ENCODE assay signal across 27 cellular contexts in genomic region chr16:19604911-19605310, GRCh38.
"Had no signal": no experiment of that assay in that cellular context is flagged by ENCODE, and none has a peak within 500 bp of the region (broad histone marks: within the 10 kb centered on the region; RNA-seq: fewer than 3 reads in every experiment).

No MANE protein-coding gene starts in this region.

- H3K4me3 ChIP-seq: adrenal gland, body of pancreas, coronary artery, dorsolateral prefrontal cortex had no signal

- H3K9me3 ChIP-seq: adrenal gland, body of pancreas had no signal

- H3K27me3 ChIP-seq: adrenal gland, body of pancreas, dorsolateral prefrontal cortex had no signal

- H3K27ac ChIP-seq: adrenal gland, body of pancreas, coronary artery had no signal

- DNase-seq: activated CD4-positive, alpha-beta memory T cell treated with anti-CD3 and anti-CD28 coated beads for 36 hours; activated CD4-positive, alpha-beta T cell treated with anti-CD3 and anti-CD28 coated beads for 36 hours; activated CD4-positive, alpha-beta T cell treated with anti-CD3 and anti-CD28 coated beads, Interleukin-2, amount 10 ng/mL, durations not matched to agents 24 days and 14 days; activated CD4-positive, CD25-positive, alpha-beta regulatory T cell; activated CD4-positive, CD25-positive, alpha-beta regulatory T cell treated with anti-CD3 and anti-CD28 coated beads, Interleukin-2, amount 50 U/mL, for 72 hours; activated CD8-positive, alpha-beta memory T cell treated with anti-CD3 and anti-CD28 coated beads, Interleukin-2, amount 10 ng/mL, durations not matched to agents 7 days and 5 days; activated CD8-positive, alpha-beta memory T cell treated with anti-CD3 and anti-CD28 coated beads, Interleukin-2, amount 50 U/mL, for 4 hours; activated CD8-positive, alpha-beta T cell treated with anti-CD3 and anti-CD28 coated beads, Interleukin-2, amount 10 ng/mL, durations not matched to agents 7 days and 5 days; activated effector memory CD4-positive, alpha-beta T cell treated with anti-CD3 and anti-CD28 coated beads, Interleukin-2, amount 50 U/mL, for 16 hours; activated naive CD4-positive, alpha-beta T cell treated with anti-CD3 and anti-CD28 coated beads for 36 hours; activated naive CD8-positive, alpha-beta T cell treated with anti-CD3 and anti-CD28 coated beads for 36 hours; activated naive CD8-positive, alpha-beta T cell treated with anti-CD3 and anti-CD28 coated beads, Interleukin-2, amount 50 U/mL, for 24 hours; activated T-cell treated with anti-CD3 and anti-CD28 coated beads, Interleukin-2, amount 50 U/mL, for 1 hour; activated T-cell treated with anti-CD3 and anti-CD28 coated beads, Interleukin-2, amount 50 U/mL, for 48 hours; adrenal gland; amygdala; aorta; body of pancreas; central memory CD4-positive, alpha-beta T cell; cerebellar nuclear complex; dorsolateral prefrontal cortex; effector memory CD4-positive, alpha-beta T cell; endodermal cell; foreskin fibroblast; T-helper 2 cell had no signal

- ATAC-seq: activated CD4-positive, alpha-beta T cell treated with anti-CD3 and anti-CD28 coated beads for 36 hours; activated CD8-positive, alpha-beta memory T cell treated with anti-CD3 and anti-CD28 coated beads, Interleukin-2, amount 10 ng/mL, durations not matched to agents 7 days and 5 days; activated CD8-positive, alpha-beta T cell treated with anti-CD3 and anti-CD28 coated beads, Interleukin-2, amount 10 ng/mL, durations not matched to agents 7 days and 5 days; activated naive CD8-positive, alpha-beta T cell treated with anti-CD3 and anti-CD28 coated beads, Interleukin-2, amount 50 U/mL, for 24 hours; body of pancreas; esophagus mucosa had no signal

- H3K4me1 ChIP-seq: adrenal gland, body of pancreas had no signal
